ENCODE assay signal across 22 cellular contexts in the genomic region with DNA sequence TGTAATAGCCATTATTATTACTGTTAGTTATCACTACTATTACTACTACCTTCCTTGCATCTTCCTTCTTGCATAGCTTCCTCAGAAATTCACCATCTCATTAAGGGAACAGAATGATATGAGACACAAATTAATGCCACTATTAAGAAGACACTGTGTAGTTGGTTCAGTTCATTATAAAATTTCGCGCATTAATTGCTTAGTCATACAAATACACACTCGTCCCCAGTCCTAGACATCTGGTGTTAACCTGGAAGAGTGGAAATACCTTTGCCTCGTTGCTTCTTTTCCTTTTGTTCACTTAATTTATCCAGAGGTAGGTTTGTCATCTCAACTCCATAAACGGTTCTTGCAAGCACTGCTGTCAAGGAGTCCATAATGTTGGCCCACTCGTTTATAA.
"Had no signal": no experiment of that assay in that cellular context is flagged by ENCODE, and none has a peak within 500 bp of the region (broad histone marks: within the 10 kb centered on the region; RNA-seq: fewer than 3 reads in every experiment).

No MANE protein-coding gene starts in this region.

- H3K27ac Mint-ChIP-seq: mesothelial cell of epicardium had no signal

- H3K4me2 ChIP-seq: hepatocyte had no signal

- H3K9me3 Mint-ChIP-seq: mesothelial cell of epicardium, naive B cell had no signal

- H3K27me3 Mint-ChIP-seq: naive B cell had no signal

- FAIRE-seq: endothelial cell of umbilical vein, frontal cortex, keratinocyte had no signal

- H3K27me3 ChIP-seq: dorsolateral prefrontal cortex, esophagus muscularis mucosa, foreskin keratinocyte, gastroesophageal sphincter, heart left ventricle, hepatocyte, left lung had no signal

- H3K4me1 ChIP-seq: esophagus muscularis mucosa, foreskin keratinocyte, gastroesophageal sphincter, lower lobe of right lung had no signal

- H3K4me3 Mint-ChIP-seq: mesothelial cell of epicardium, naive B cell had no signal

- H3K4me3 ChIP-seq: coronary artery, dorsolateral prefrontal cortex, esophagus muscularis mucosa, gastroesophageal sphincter, heart left ventricle, hepatocyte, left lung, lower lobe of right lung, mucosa of descending colon had no signal

- DNase-seq: dermis blood vessel endothelial cell; dorsolateral prefrontal cortex; effector CD4-positive, alpha-beta T cell; effector memory CD4-positive, alpha-beta T cell; foreskin keratinocyte; heart left ventricle; hypothalamus; left cardiac atrium; left lung; left ventricle myocardium superior; lower lobe of right lung; mesenchymal stem cell; mucosa of descending colon; naive B cell had no signal

- H3K9me3 ChIP-seq: esophagus muscularis mucosa, gastroesophageal sphincter, heart left ventricle, left lung, lower lobe of right lung, mucosa of descending colon had no signal

- H3K27ac ChIP-seq: coronary artery, dorsolateral prefrontal cortex, esophagus muscularis mucosa, foreskin keratinocyte, gastroesophageal sphincter, heart left ventricle, hepatocyte, left lung, lower lobe of right lung had no signal

- ATAC-seq: foreskin keratinocyte, gastroesophageal sphincter, heart left ventricle, left cardiac atrium, left lung, left ventricle myocardium superior, lower lobe of right lung, mucosa of descending colon had no signal

- H3K4me1 Mint-ChIP-seq: mesothelial cell of epicardium had no signal
